ENCODE assay signal across 20 cellular contexts in the genomic region with DNA sequence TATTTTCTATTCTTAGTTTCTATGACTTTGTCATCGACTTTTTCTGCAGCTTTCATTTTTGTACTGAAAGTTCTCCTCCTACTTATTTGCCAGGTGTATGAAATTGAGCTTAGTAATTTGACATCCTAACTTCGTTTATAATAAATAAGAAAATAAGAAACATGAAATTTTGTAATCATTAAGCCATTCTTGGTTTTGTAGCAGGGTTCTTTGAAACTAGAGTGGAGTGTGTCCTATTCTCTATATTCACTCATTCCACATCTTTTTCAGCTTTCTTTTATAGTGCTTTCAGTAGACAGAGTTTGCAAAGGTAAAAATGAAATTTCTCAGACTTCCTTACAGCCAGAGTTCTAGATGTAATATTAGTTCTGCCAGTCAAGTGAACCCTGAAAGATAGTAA. TPM values are rescaled to one million over a fixed set of nuclear protein-coding genes. Genes with fewer than 3 reads are reported as not detected.
DNase-seq lines count a peak whose midpoint lies in the region; ATAC-seq and TF ChIP-seq lines count a peak whose summit lies in the region.
"Had no signal": no experiment of that assay in that cellular context is flagged by ENCODE, and none has a peak within 500 bp of the region (broad histone marks: within the 10 kb centered on the region; RNA-seq: fewer than 3 reads in every experiment).

No MANE protein-coding gene starts in this region.

- no peak for TF ChIP-seq CTCF in glutamatergic neuron (IDR thresholded peaks at IDR 0.05; ENCODE audit: partially characterized antibody, unreplicated experiment)

- no peaks in the 10 kb centered on the region for H3K27me3 Mint-ChIP-seq in stimulated activated naive B cell treated with anti-CD40 and anti-IgM and Interleukin-4, amounts not matched to agents 10 μg/mL and 1 μg/mL and 100 μg/mL, for 72 hours
- no peaks in the 10 kb centered on the region for H3K27me3 Mint-ChIP-seq in glutamatergic neuron (ENCODE audit: unreplicated experiment)
- H3K27me3 Mint-ChIP-seq: CD4-positive, CD25-positive, alpha-beta regulatory T cell had no signal

- DNase-seq in T-helper 1 cell (no peak), glutamatergic neuron (no peak)
- no peak for DNase-seq in stimulated activated naive B cell treated with anti-CD40 and anti-IgM and Interleukin-4, amounts not matched to agents 10 μg/mL and 1 μg/mL and 100 μg/mL, for 72 hours
- DNase-seq: BE2C; CD4-positive, CD25-positive, alpha-beta regulatory T cell; COR-L47; DMS79 treated with DMSO at 0.1 percent for 48 hours; GOT3; HCEC 1CT; Kasumi-1; NCI-H1417; NCI-H187; NCI-H69; SIG-M5; SK-N-SH had no signal

- H3K9me3 Mint-ChIP-seq in stimulated activated naive B cell treated with anti-CD40 and anti-IgM and Interleukin-4, amounts not matched to agents 10 μg/mL and 1 μg/mL and 100 μg/mL, for 72 hours, result no peaks in the 10 kb centered on the region
- no peaks in the 10 kb centered on the region for H3K9me3 Mint-ChIP-seq in glutamatergic neuron (ENCODE audit: unreplicated experiment)
- H3K9me3 Mint-ChIP-seq: T-helper 2 cell treated with Interferon-gamma antibody and Interleukin-4, amounts not matched to agents 5 μg/mL and 100 μg/mL, for 36 hours had no signal

- ATAC-seq in GM18909 (IDR thresholded peaks at IDR 0.05; ENCODE audit: poor library complexity, unreplicated experiment) (peak; percentile 65), HG02870 (IDR thresholded peaks at IDR 0.05; ENCODE audit: unreplicated experiment) (peak; percentile 44), HG03378 (IDR thresholded peaks at IDR 0.05; ENCODE audit: unreplicated experiment) (peak; percentile 47), HG03565 (IDR thresholded peaks at IDR 0.05; ENCODE audit: unreplicated experiment) (no peak)
- ATAC-seq in stimulated activated naive B cell treated with anti-CD40 and anti-IgM and Interleukin-4, amounts not matched to agents 10 μg/mL and 1 μg/mL and 100 μg/mL, for 72 hours (replicated peaks), result no peak

- H3K36me3 Mint-ChIP-seq in stimulated activated naive B cell treated with anti-CD40 and anti-IgM and Interleukin-4, amounts not matched to agents 10 μg/mL and 1 μg/mL and 100 μg/mL, for 72 hours, result no peaks in the 10 kb centered on the region
- no peaks in the 10 kb centered on the region for H3K36me3 Mint-ChIP-seq in glutamatergic neuron (ENCODE audit: unreplicated experiment)
- H3K36me3 Mint-ChIP-seq: CD4-positive, CD25-positive, alpha-beta regulatory T cell had no signal

- no peak overlapping the region for H3K27ac Mint-ChIP-seq in stimulated activated naive B cell treated with anti-CD40 and anti-IgM and Interleukin-4, amounts not matched to agents 10 μg/mL and 1 μg/mL and 100 μg/mL, for 72 hours
- no peak overlapping the region for H3K27ac Mint-ChIP-seq in glutamatergic neuron (ENCODE audit: unreplicated experiment)
- H3K27ac Mint-ChIP-seq: CD4-positive, CD25-positive, alpha-beta regulatory T cell; T-helper 2 cell treated with Interferon-gamma antibody and Interleukin-4, amounts not matched to agents 5 μg/mL and 100 μg/mL, for 36 hours had no signal

- H3K4me1 Mint-ChIP-seq in stimulated activated naive B cell treated with anti-CD40 and anti-IgM and Interleukin-4, amounts not matched to agents 10 μg/mL and 1 μg/mL and 100 μg/mL, for 72 hours, result no peaks in the 10 kb centered on the region
- no peaks in the 10 kb centered on the region for H3K4me1 Mint-ChIP-seq in glutamatergic neuron (ENCODE audit: low read depth, unreplicated experiment)
- H3K4me1 Mint-ChIP-seq: CD4-positive, CD25-positive, alpha-beta regulatory T cell had no signal

- H3K4me3 Mint-ChIP-seq in stimulated activated naive B cell treated with anti-CD40 and anti-IgM and Interleukin-4, amounts not matched to agents 10 μg/mL and 1 μg/mL and 100 μg/mL, for 72 hours, result no peak overlapping the region
- no peak overlapping the region for H3K4me3 Mint-ChIP-seq in glutamatergic neuron (ENCODE audit: unreplicated experiment)
- H3K4me3 Mint-ChIP-seq: CD4-positive, CD25-positive, alpha-beta regulatory T cell; T-helper 2 cell treated with Interferon-gamma antibody and Interleukin-4, amounts not matched to agents 5 μg/mL and 100 μg/mL, for 36 hours had no signal

RNA-seq across cellular contexts. Expression of gene FANCF, which starts 47.8 kb away (rescaled TPM):
- total RNA-seq in glutamatergic neuron (ENCODE audit: unreplicated experiment), result 22.0 TPM

Comparison
In these comparisons a context has a peak if more than half of its experiments do, and no peak if none do; other contexts are left out.
1. ATAC-seq: peak in GM18909 (single experiment), HG02870 (single experiment) and HG03378 (single experiment); none in stimulated activated naive B cell treated with anti-CD40 and anti-IgM and Interleukin-4, amounts not matched to agents 10 μg/mL and 1 μg/mL and 100 μg/mL, for 72 hours (0 of 2) and HG03565 (single experiment).